In genomic region chr20:47280228-47280627, GRCh38 we compare ENCODE assay signal across 21 cellular contexts.
DNase-seq lines count a peak whose midpoint lies in the region; ATAC-seq, FAIRE-seq and TF ChIP-seq lines count a peak whose summit lies in the region.
"Had no signal": no experiment of that assay in that cellular context is flagged by ENCODE, and none has a peak within 500 bp of the region (broad histone marks: within the 10 kb centered on the region; RNA-seq: fewer than 3 reads in every experiment).

No MANE protein-coding gene starts in this region.

- H3K4me1 Mint-ChIP-seq in CD4-positive, alpha-beta T cell (ENCODE audit: low read depth), result peaks cover 4% of the 10 kb centered on the region
- H3K4me1 Mint-ChIP-seq in GM23338 (peaks cover 35% of the 10 kb centered on the region), nephron (peaks cover 23% of the 10 kb centered on the region)

- in situ Hi-C loops in K562 (cut with MboI), result loop anchor here (10.0 kb wide), 1 partner anchor 325 kb away; no protein-coding TSS in a partner anchor

- H3K9me1 ChIP-seq in K562 (ENCODE audit: control insufficient read depth, insufficient read depth, low read length), result no peaks in the 10 kb centered on the region

- TSS peak; percentile 1 for BruUV-seq in K562 (replicated peaks; lab: Mats Ljungman, UMichigan)

- H3K36me3 ChIP-seq in GM23338 (ENCODE audit: insufficient read depth) (peaks cover 73% of the 10 kb centered on the region), K562 (ENCODE audit: control insufficient read depth, insufficient read depth, low read length) (peaks cover 99% of the 10 kb centered on the region)

- H3K4me1 ChIP-seq in GM23338 (ENCODE audit: insufficient read depth) (0 out of 2 replicates have a peak, but pooled peaks cover 10% of the 10 kb centered on the region), K562 (replicated peaks in 1 of 2; ENCODE audit: control insufficient read depth in 2 of 2, insufficient read depth in 2 of 2, low read length in 2 of 2) (peaks cover 5 to 10% of the 10 kb centered on the region in 2 experiments; a peak in 4 of 5 replicates)
- H3K4me1 ChIP-seq: Peyer's patch had no signal

- no peaks in the 10 kb centered on the region for H3K27me3 ChIP-seq in CD4-positive, alpha-beta T cell (ENCODE audit: control insufficient read depth, insufficient read depth, low read length)
- no peaks in the 10 kb centered on the region for H3K27me3 ChIP-seq in GM23338 (ENCODE audit: insufficient read depth)
- H3K27me3 ChIP-seq in K562 (ENCODE audit: control insufficient read depth in 2 of 2, insufficient read depth in 2 of 2, low read length in 2 of 2), result no peaks in the 10 kb centered on the region
- H3K27me3 ChIP-seq: heart right ventricle, Peyer's patch, tibial nerve had no signal

- TF ChIP-seq POLR2A in K562 (conservative IDR thresholded peaks at IDR 0.05), result 0 out of 2 replicates have a peak, but pooled peaks have one; percentile 28

- H3K27ac Mint-ChIP-seq in CD4-positive, alpha-beta T cell, result peak overlapping the region; percentile 18
- H3K27ac Mint-ChIP-seq in GM23338 (no peak overlapping the region; the same call in 1 of the 2 replicates), nephron (peak overlapping the region in 2 of 3 experiments; percentile 16 to 52)

- H3K79me2 ChIP-seq in GM23338 (replicated peaks; ENCODE audit: insufficient read depth) (peaks cover 77% of the 10 kb centered on the region), K562 (ENCODE audit: control insufficient read depth, insufficient read depth, low read length) (peaks cover 90% of the 10 kb centered on the region)

- FAIRE-seq in K562 (lab: Jason Lieb, UNC), result no peak
- FAIRE-seq in urothelium cell line (lab: Jason Lieb, UNC), result no peak

- H3K27ac ChIP-seq in CD4-positive, alpha-beta T cell (ENCODE audit: low read depth, low read length), result no peak overlapping the region
- peak overlapping the region; percentile 61 for H3K27ac ChIP-seq in GM23338 (ENCODE audit: low read depth)
- peak overlapping the region; percentile 12; the same call in 1 of the 3 replicates for H3K27ac ChIP-seq in K562 (ENCODE audit: extremely low read depth, low read depth, low read length)
- H3K27ac ChIP-seq: heart right ventricle, Peyer's patch, tibial nerve had no signal

- POLR2A ChIA-PET in CD4-positive, alpha-beta T cell (lab: Charles Lee), result no interaction called here
- POLR2A ChIA-PET in K562 (lab: Yijun Ruan, JAX), result interaction anchor here (0.6 to 1.9 kb wide), 5 partner anchors 9 to 270 kb away, joined by 3 to 9 read pairs (median 4); no protein-coding TSS in a partner anchor

- no peak for TF ChIP-seq CTCF in CD4-positive, alpha-beta T cell (IDR thresholded peaks at IDR 0.05)
- TF ChIP-seq CTCF in GM23338 (conservative IDR thresholded peaks at IDR 0.05; ENCODE audit: low read depth in 2 of 2) (no peak), K562 (IDR thresholded peaks at IDR 0.05 in 2 of 3, conservative IDR thresholded peaks at IDR 0.05 in 1 of 3; ENCODE audit: insufficient read depth in 2 of 3, low read depth in 1 of 3, low read length in 3 of 3) (no peak), nephron (IDR thresholded peaks at IDR 0.05; ENCODE audit: unreplicated experiment in 3 of 3) (no peak)

- no peak for TF ChIP-seq RAD21 in K562 (CRISPR knock-in tag; conservative IDR thresholded peaks at IDR 0.05 in 1 of 2, IDR thresholded peaks at IDR 0.05 in 1 of 2)

- no peaks in the 10 kb centered on the region for H3K9me3 Mint-ChIP-seq in CD4-positive, alpha-beta T cell
- H3K9me3 Mint-ChIP-seq in GM23338, result no peaks in the 10 kb centered on the region
- H3K9me3 Mint-ChIP-seq in nephron, result no peaks in the 10 kb centered on the region
- H3K9me3 Mint-ChIP-seq: stimulated activated naive CD8-positive, alpha-beta T cell treated with anti-CD3 and anti-CD28 coated beads, Interleukin-15, amount 100 ng/mL, for 72 hours had no signal

- peaks cover 91% of the 10 kb centered on the region for H3K36me3 Mint-ChIP-seq in CD4-positive, alpha-beta T cell (ENCODE audit: low read depth)
- H3K36me3 Mint-ChIP-seq in GM23338 (ENCODE audit: low read depth) (peaks cover 95% of the 10 kb centered on the region), nephron (ENCODE audit: low read depth) (peaks cover 86% of the 10 kb centered on the region)

- no peak overlapping the region for H3K4me2 ChIP-seq in GM23338
- H3K4me2 ChIP-seq in K562 (ENCODE audit: insufficient read depth, low read length), result no peak overlapping the region

- no peak overlapping the region for H3K9ac ChIP-seq in K562 (ENCODE audit: insufficient read depth in 1 of 2, low read depth in 2 of 2, low read length in 2 of 2)

- peaks cover 64% of the 10 kb centered on the region for H3F3A ChIP-seq in GM23338 (replicated peaks; ENCODE audit: low read depth)

- CTCF ChIA-PET in CD4-positive, alpha-beta T cell (lab: Charles Lee), result interaction anchor here (0.9 kb wide), 1 partner anchor 104 kb away, joined by 3 read pairs; no protein-coding TSS in a partner anchor
- CTCF ChIA-PET in K562 (lab: Yijun Ruan, JAX; ENCODE audit: low intra/inter-chr PET ratio), result interaction anchor here (0.6 kb wide), 1 partner anchor 11 kb away, joined by 3 read pairs; no protein-coding TSS in a partner anchor

- H3K27me3 Mint-ChIP-seq in CD4-positive, alpha-beta T cell, result no peaks in the 10 kb centered on the region
- H3K27me3 Mint-ChIP-seq in GM23338 (ENCODE audit: insufficient read depth, low read depth, poor library complexity), result peaks cover 27% of the 10 kb centered on the region
- H3K27me3 Mint-ChIP-seq in nephron (ENCODE audit: low read depth), result no peaks in the 10 kb centered on the region
- H3K27me3 Mint-ChIP-seq: stimulated activated naive CD8-positive, alpha-beta T cell treated with anti-CD3 and anti-CD28 coated beads, Interleukin-15, amount 100 ng/mL, for 72 hours had no signal

- intact Hi-C loops in CD4-positive, alpha-beta T cell (cut with DNase I, micrococcal nuclease), result no loop called here
- intact Hi-C loops in K562 (cut with micrococcal nuclease), result no loop called here

- H3K9me2 ChIP-seq in GM23338 (ENCODE audit: insufficient read depth), result no peaks in the 10 kb centered on the region

- no peak for ATAC-seq in CD4-positive, alpha-beta T cell (ENCODE audit: poor library complexity)
- ATAC-seq in GM23338 (peak; percentile 26), K562 (peak; percentile 22), HG03139 (IDR thresholded peaks at IDR 0.05; ENCODE audit: unreplicated experiment) (no peak)
- ATAC-seq: heart right ventricle; left cardiac atrium; stimulated activated naive CD8-positive, alpha-beta T cell treated with anti-CD3 and anti-CD28 coated beads, Interleukin-15, amount 100 ng/mL, for 72 hours had no signal

- H3K9me3 ChIP-seq in CD4-positive, alpha-beta T cell (ENCODE audit: control insufficient read depth, low read length), result no peaks in the 10 kb centered on the region
- no peaks in the 10 kb centered on the region for H3K9me3 ChIP-seq in K562 (replicated peaks; ENCODE audit: control insufficient read depth, insufficient read depth, low read depth, low read length)
- H3K9me3 ChIP-seq: heart right ventricle, Peyer's patch, tibial nerve had no signal

- 74% methylated on average over 6 of the region's 7 CpGs for WGBS in K562 (ENCODE audit: insufficient coverage, low coverage, missing lambda C conversion rate)

- TF ChIP-seq EP300 in K562 (IDR thresholded peaks at IDR 0.05; ENCODE audit: low read length), result no peak

- H3K4me3 Mint-ChIP-seq in CD4-positive, alpha-beta T cell, result no peak overlapping the region
- no peak overlapping the region for H3K4me3 Mint-ChIP-seq in GM23338
- no peak overlapping the region for H3K4me3 Mint-ChIP-seq in nephron
- H3K4me3 Mint-ChIP-seq: stimulated activated naive CD8-positive, alpha-beta T cell treated with anti-CD3 and anti-CD28 coated beads, Interleukin-15, amount 100 ng/mL, for 72 hours had no signal

- H3K4me3 ChIP-seq in GM23338, result no peak overlapping the region
- no peak overlapping the region for H3K4me3 ChIP-seq in K562
- H3K4me3 ChIP-seq: heart right ventricle, Peyer's patch, tibial nerve had no signal

- no peak for DNase-seq in CD4-positive, alpha-beta T cell
- DNase-seq in GM23338 (ENCODE audit: low spot score), result no peak
- DNase-seq in K562 (ENCODE audit: extremely low read depth in 1 of 4, low spot score in 3 of 4), result no peak
- DNase-seq in mucosa of gallbladder (ENCODE audit: low spot score), result no peak
- no peak for DNase-seq in HUDEP-2 (lab: John Stamatoyannopoulos, UW; ENCODE audit: unreplicated experiment in 76 of 76)
- no peak for DNase-seq in urothelium cell line (ENCODE audit: low spot score)
- DNase-seq: activated CD4-positive, alpha-beta T cell treated with anti-CD3 and anti-CD28 coated beads, Interleukin-2, amount 50 U/mL, for 1 hour; activated CD8-positive, alpha-beta memory T cell treated with anti-CD3 and anti-CD28 coated beads, Interleukin-2, amount 50 U/mL, for 48 hours; activated gamma-delta T cell; aorta; central memory CD4-positive, alpha-beta T cell; heart right ventricle; left cardiac atrium; NCI-H1092; NCI-H2029 treated with DMSO at 0.1 percent for 48 hours; Peyer's patch; stimulated activated CD4-positive, alpha-beta T cell treated with anti-CD3 and anti-CD28 coated beads, Interleukin-4, amount 100 ng/mL, for 1 hour; stimulated activated naive CD8-positive, alpha-beta T cell treated with anti-CD3 and anti-CD28 coated beads, Interleukin-15, amount 100 ng/mL, for 72 hours had no signal

- H4K20me1 ChIP-seq in GM23338 (replicated peaks; ENCODE audit: insufficient read depth) (peaks cover 28% of the 10 kb centered on the region; the same call in 1 of the 2 replicates), K562 (replicated peaks; ENCODE audit: control insufficient read depth, insufficient read depth, low read length) (peaks cover 10% of the 10 kb centered on the region)

- H2AFZ ChIP-seq in GM23338 (no peak overlapping the region), K562 (ENCODE audit: low read depth, low read length) (no peak overlapping the region)

TF ChIP-seq in K562, 482 proteins besides CTCF, POLR2A, EP300 and RAD21 (continues in another document):
- TF ChIP-seq FOXJ2 (tag; IDR thresholded peaks at IDR 0.05), result no peak
- no peak for TF ChIP-seq NEUROD1 (IDR thresholded peaks at IDR 0.05; ENCODE audit: borderline replicate concordance, low read depth, low read length, partially characterized antibody)

Comparison
In these comparisons a context has a peak if more than half of its experiments do, and no peak if none do; other contexts are left out.
1. ATAC-seq: peak in GM23338 (single experiment) and K562 (single experiment); none in CD4-positive, alpha-beta T cell (single experiment) and HG03139 (single experiment).